18 cellular contexts compared by ENCODE assay signal in genomic region chr10:88110822-88111221, GRCh38.
A peak's percentile ranks its signal among the peaks of the same experiment; 100 is the strongest.
DNase-seq lines count a peak whose midpoint lies in the region; ATAC-seq and TF ChIP-seq lines count a peak whose summit lies in the region.
"Had no signal": no experiment of that assay in that cellular context is flagged by ENCODE, and none has a peak within 500 bp of the region (broad histone marks: within the 10 kb centered on the region; RNA-seq: fewer than 3 reads in every experiment).

No MANE protein-coding gene starts in this region.

- TF ChIP-seq CTCF in activated B cell treated with CpG ODN at 0.5 μM for 24 hours (IDR thresholded peaks at IDR 0.05): no peak

- peaks cover 35% of the 10 kb centered on the region for H3K4me1 Mint-ChIP-seq in activated B cell treated with CpG ODN at 0.5 μM for 24 hours

- CTCF ChIA-PET in activated B cell treated with CpG ODN at 0.5 μM for 24 hours (lab: Charles Lee): interaction anchor here (1.3 to 4.2 kb wide), 2 partner anchors 11 to 278 kb away, joined by 3 to 34 read pairs; no protein-coding TSS in a partner anchor

- H3K36me3 Mint-ChIP-seq in activated B cell treated with CpG ODN at 0.5 μM for 24 hours (ENCODE audit: low read depth): no peaks in the 10 kb centered on the region

- peak overlapping the region; percentile 7 for H3K4me2 ChIP-seq in skeletal muscle satellite cell (ENCODE audit: low read length)
- H3K4me2 ChIP-seq: KMS-11 had no signal

- ATAC-seq in HG02642 (IDR thresholded peaks at IDR 0.05; ENCODE audit: poor library complexity, unreplicated experiment) (peak; percentile 23), activated B cell treated with CpG ODN at 0.5 μM for 24 hours (ENCODE audit: low read depth) (no peak), GM21825 (IDR thresholded peaks at IDR 0.05; ENCODE audit: unreplicated experiment) (no peak)

- POLR2A ChIA-PET in activated B cell treated with CpG ODN at 0.5 μM for 24 hours (lab: Charles Lee): interaction anchor here (0.5 to 11.1 kb wide), 6 partner anchors 34 to 472 kb away, joined by 3 to 257 read pairs (median 4); partner anchors contain the start of genes KLLN, PTEN and RNLS

- no peaks in the 10 kb centered on the region for H3K36me3 ChIP-seq in skeletal muscle satellite cell (ENCODE audit: insufficient read depth, low read length)
- H3K36me3 ChIP-seq: prostate gland had no signal

- no peaks in the 10 kb centered on the region for H3K27me3 ChIP-seq in skeletal muscle satellite cell (ENCODE audit: control insufficient read depth, insufficient read depth, low read length)

- no peaks in the 10 kb centered on the region for H3K9me3 ChIP-seq in skeletal muscle satellite cell (replicated peaks; ENCODE audit: low read length)
- H3K9me3 ChIP-seq: prostate gland had no signal

- H3K9me3 Mint-ChIP-seq in activated B cell treated with CpG ODN at 0.5 μM for 24 hours: peaks cover 3% of the 10 kb centered on the region

- H3K27ac Mint-ChIP-seq in activated B cell treated with CpG ODN at 0.5 μM for 24 hours: peak overlapping the region; percentile 79
- H3K27ac Mint-ChIP-seq: activated naive CD8-positive, alpha-beta T cell treated with anti-CD3 and anti-CD28 coated beads, Interleukin-2, amount 10 ng/mL, durations not matched to agents 7 days and 5 days; activated T-cell treated with anti-CD3 and anti-CD28 coated beads, Interleukin-2, amount 50 U/mL, for 24 hours had no signal

- H3K4me3 Mint-ChIP-seq in activated B cell treated with CpG ODN at 0.5 μM for 24 hours: no peak overlapping the region
- H3K4me3 Mint-ChIP-seq: activated naive CD8-positive, alpha-beta T cell treated with anti-CD3 and anti-CD28 coated beads, Interleukin-2, amount 10 ng/mL, durations not matched to agents 7 days and 5 days; activated T-cell treated with anti-CD3 and anti-CD28 coated beads, Interleukin-2, amount 50 U/mL, for 24 hours had no signal

- H3K27me3 Mint-ChIP-seq in activated B cell treated with CpG ODN at 0.5 μM for 24 hours: no peaks in the 10 kb centered on the region

- intact Hi-C loops in activated B cell treated with CpG ODN at 0.5 μM for 24 hours (cut with micrococcal nuclease): no loop called here

- no peak overlapping the region for H3K9ac ChIP-seq in skeletal muscle satellite cell (ENCODE audit: low read depth, low read length)
- H3K9ac ChIP-seq: KMS-11 had no signal

- peaks cover 15% of the 10 kb centered on the region for H3K4me1 ChIP-seq in skeletal muscle satellite cell (ENCODE audit: control insufficient read depth, insufficient read depth, low read length)
- H3K4me1 ChIP-seq: prostate gland had no signal

- no peak overlapping the region for H3K4me3 ChIP-seq in skeletal muscle satellite cell (ENCODE audit: low read length)
- H3K4me3 ChIP-seq: prostate gland had no signal

- DNase-seq in EL (peak; percentile 18), activated B cell treated with CpG ODN at 0.5 μM for 24 hours (no peak), NCI-H510A treated with DMSO at 0.1 percent for 48 hours (lab: John Stamatoyannopoulos, UW) (no peak), NCI-H2107 (lab: John Stamatoyannopoulos, UW) (no peak)
- DNase-seq: activated CD4-positive, alpha-beta T cell treated with anti-CD3 and anti-CD28 coated beads, Interleukin-2, amount 50 U/mL, for 4 hours; activated naive CD8-positive, alpha-beta T cell treated with anti-CD3 and anti-CD28 coated beads, Interleukin-2, amount 10 ng/mL, durations not matched to agents 7 days and 5 days; activated T-cell treated with anti-CD3 and anti-CD28 coated beads, Interleukin-2, amount 50 U/mL, for 24 hours; effector CD8-positive, alpha-beta T cell; hippocampal formation; left cardiac atrium; NCI-H1436; stimulated activated CD4-positive, alpha-beta T cell treated with anti-CD3 and anti-CD28 coated beads, Interleukin-12 subunit alpha, Interleukin-12 subunit beta, amount 100 ng/mL, for 4 hours; substantia nigra had no signal
